11 cellular contexts compared by ENCODE assay signal in genomic region chr11:78229106-78229505, GRCh38. TPM values are rescaled to one million over a fixed set of nuclear protein-coding genes. Genes with fewer than 3 reads are reported as not detected.
DNase-seq lines count a peak whose midpoint lies in the region; ATAC-seq and TF ChIP-seq lines count a peak whose summit lies in the region.
"Had no signal": no experiment of that assay in that cellular context is flagged by ENCODE, and none has a peak within 500 bp of the region (broad histone marks: within the 10 kb centered on the region; RNA-seq: fewer than 3 reads in every experiment).

No MANE protein-coding gene starts in this region.

- no peaks in the 10 kb centered on the region for H3K9me3 ChIP-seq in KOPT-K1 (ENCODE audit: insufficient read depth, low read length, poor library complexity, severe bottlenecking)
- H3K9me3 ChIP-seq: Peyer's patch had no signal

- DNase-seq in T-helper 1 cell: no peak
- DNase-seq in endothelial cell (ENCODE audit: low spot score): no peak
- no peak for DNase-seq in activated CD8-positive, alpha-beta memory T cell treated with anti-CD3 and anti-CD28 coated beads, Interleukin-2, amount 10 ng/mL, durations not matched to agents 7 days and 5 days
- no peak for DNase-seq in omental fat pad (ENCODE audit: low spot score)

- H3K4me1 Mint-ChIP-seq in T-helper 1 cell treated with Interleukin-12 subunit alpha and Interleukin-12 subunit beta and Interleukin-4 antibody, amounts not matched to agents 30 μg/mL and 1 μg/mL, for 36 hours (ENCODE audit: low read depth): peaks cover 56% of the 10 kb centered on the region
- H3K4me1 Mint-ChIP-seq in endothelial cell (ENCODE audit: unreplicated experiment): peaks cover 18% of the 10 kb centered on the region
- H3K4me1 Mint-ChIP-seq in activated CD8-positive, alpha-beta memory T cell treated with anti-CD3 and anti-CD28 coated beads, Interleukin-2, amount 10 ng/mL, durations not matched to agents 7 days and 5 days: peaks cover 31% of the 10 kb centered on the region

- H3K27ac ChIP-seq in KOPT-K1 (ENCODE audit: low read depth, low read length, poor library complexity, severe bottlenecking): peak overlapping the region; percentile 64
- H3K27ac ChIP-seq in temporal lobe (ENCODE audit: low read depth, low read length): peak overlapping the region; percentile 1
- H3K27ac ChIP-seq: 22Rv1, Peyer's patch had no signal

- no peak for ATAC-seq in activated CD8-positive, alpha-beta memory T cell treated with anti-CD3 and anti-CD28 coated beads, Interleukin-2, amount 10 ng/mL, durations not matched to agents 7 days and 5 days
- ATAC-seq in HG02870 (IDR thresholded peaks at IDR 0.05; ENCODE audit: unreplicated experiment): no peak
- no peak for ATAC-seq in omental fat pad (ENCODE audit: low FRiP score)

- no peak overlapping the region for H3K4me3 Mint-ChIP-seq in T-helper 1 cell treated with Interleukin-12 subunit alpha and Interleukin-12 subunit beta and Interleukin-4 antibody, amounts not matched to agents 30 μg/mL and 1 μg/mL, for 36 hours
- peak overlapping the region; percentile 7 for H3K4me3 Mint-ChIP-seq in endothelial cell (ENCODE audit: unreplicated experiment)
- H3K4me3 Mint-ChIP-seq in activated CD8-positive, alpha-beta memory T cell treated with anti-CD3 and anti-CD28 coated beads, Interleukin-2, amount 10 ng/mL, durations not matched to agents 7 days and 5 days: no peak overlapping the region
- H3K4me3 Mint-ChIP-seq: H9 had no signal

- TF ChIP-seq CTCF in endothelial cell (IDR thresholded peaks at IDR 0.05; ENCODE audit: unreplicated experiment) (no peak), omental fat pad (IDR thresholded peaks at IDR 0.05) (no peak)

- peaks cover 65% of the 10 kb centered on the region for H3K36me3 Mint-ChIP-seq in T-helper 1 cell treated with Interleukin-12 subunit alpha and Interleukin-12 subunit beta and Interleukin-4 antibody, amounts not matched to agents 30 μg/mL and 1 μg/mL, for 36 hours (ENCODE audit: low read depth)
- H3K36me3 Mint-ChIP-seq in endothelial cell (ENCODE audit: low read depth, unreplicated experiment): peaks cover 38% of the 10 kb centered on the region
- H3K36me3 Mint-ChIP-seq in activated CD8-positive, alpha-beta memory T cell treated with anti-CD3 and anti-CD28 coated beads, Interleukin-2, amount 10 ng/mL, durations not matched to agents 7 days and 5 days: peaks cover 12% of the 10 kb centered on the region

- H3K27ac Mint-ChIP-seq in T-helper 1 cell treated with Interleukin-12 subunit alpha and Interleukin-12 subunit beta and Interleukin-4 antibody, amounts not matched to agents 30 μg/mL and 1 μg/mL, for 36 hours: peak overlapping the region; percentile 73
- H3K27ac Mint-ChIP-seq in endothelial cell (ENCODE audit: unreplicated experiment): no peak overlapping the region
- H3K27ac Mint-ChIP-seq in activated CD8-positive, alpha-beta memory T cell treated with anti-CD3 and anti-CD28 coated beads, Interleukin-2, amount 10 ng/mL, durations not matched to agents 7 days and 5 days: no peak overlapping the region
- H3K27ac Mint-ChIP-seq: H9 had no signal

- CTCF ChIA-PET in activated CD8-positive, alpha-beta memory T cell treated with anti-CD3 and anti-CD28 coated beads, Interleukin-2, amount 10 ng/mL, durations not matched to agents 7 days and 5 days (lab: Charles Lee): interaction anchor here (1.5 to 3.5 kb wide), 5 partner anchors 9 to 339 kb away, joined by 6 to 28 read pairs (median 7); partner anchors contain the start of gene GAB2

- H3K9me3 Mint-ChIP-seq in T-helper 1 cell treated with Interleukin-12 subunit alpha and Interleukin-12 subunit beta and Interleukin-4 antibody, amounts not matched to agents 30 μg/mL and 1 μg/mL, for 36 hours: no peaks in the 10 kb centered on the region
- no peaks in the 10 kb centered on the region for H3K9me3 Mint-ChIP-seq in endothelial cell (ENCODE audit: unreplicated experiment)
- no peaks in the 10 kb centered on the region for H3K9me3 Mint-ChIP-seq in activated CD8-positive, alpha-beta memory T cell treated with anti-CD3 and anti-CD28 coated beads, Interleukin-2, amount 10 ng/mL, durations not matched to agents 7 days and 5 days (ENCODE audit: low read depth)
- H3K9me3 Mint-ChIP-seq: H9 had no signal

- peaks cover 100% of the 10 kb centered on the region for H3K36me3 ChIP-seq in KOPT-K1 (ENCODE audit: insufficient read depth, low read length)

- H3K27me3 Mint-ChIP-seq in T-helper 1 cell treated with Interleukin-12 subunit alpha and Interleukin-12 subunit beta and Interleukin-4 antibody, amounts not matched to agents 30 μg/mL and 1 μg/mL, for 36 hours (ENCODE audit: low read depth): no peaks in the 10 kb centered on the region
- peaks cover 7% of the 10 kb centered on the region for H3K27me3 Mint-ChIP-seq in endothelial cell (ENCODE audit: unreplicated experiment)
- no peaks in the 10 kb centered on the region for H3K27me3 Mint-ChIP-seq in activated CD8-positive, alpha-beta memory T cell treated with anti-CD3 and anti-CD28 coated beads, Interleukin-2, amount 10 ng/mL, durations not matched to agents 7 days and 5 days

RNA-seq across cellular contexts. Expression of gene USP35, which starts 40.4 kb away (rescaled TPM):
- 26.0 TPM for total RNA-seq in endothelial cell (ENCODE audit: unreplicated experiment)
- 10.6 TPM for total RNA-seq in temporal lobe
- 10 to 100 TPM in 1 of 2 experiments, 1 to 10 TPM in 1; 8.5 to 10.6 TPM for total RNA-seq in activated CD8-positive, alpha-beta memory T cell treated with anti-CD3 and anti-CD28 coated beads, Interleukin-2, amount 10 ng/mL, durations not matched to agents 7 days and 5 days
- total RNA-seq in omental fat pad: 10 to 100 TPM in 2 of 4 donors, 1 to 10 TPM in 2; 6.7 to 15.1 (median 8.6) TPM

RNA-seq across cellular contexts. Expression of gene KCTD21, which starts 40.7 kb away (rescaled TPM):
- total RNA-seq in endothelial cell (ENCODE audit: unreplicated experiment) (11.4 TPM), temporal lobe (7.4 TPM), omental fat pad (10 to 100 TPM in 3 of 4 donors, 1 to 10 TPM in 1; 9.6 to 21.5 (median 13.7) TPM)
- total RNA-seq in activated CD8-positive, alpha-beta memory T cell treated with anti-CD3 and anti-CD28 coated beads, Interleukin-2, amount 10 ng/mL, durations not matched to agents 7 days and 5 days: 1 to 10 TPM; 6.4 to 7.3 TPM
